18 cellular contexts compared by ENCODE assay signal in genomic region chr7:65381742-65382141, GRCh38. TPM values are rescaled to one million over a fixed set of nuclear protein-coding genes. Genes with fewer than 3 reads are reported as not detected.
DNase-seq lines count a peak whose midpoint lies in the region; ATAC-seq, FAIRE-seq and TF ChIP-seq lines count a peak whose summit lies in the region.
"Had no signal": no experiment of that assay in that cellular context is flagged by ENCODE, and none has a peak within 500 bp of the region (broad histone marks: within the 10 kb centered on the region; RNA-seq: fewer than 3 reads in every experiment).

No MANE protein-coding gene starts in this region.

- H4K8ac ChIP-seq in mesenchymal stem cell (ENCODE audit: low read length), result no peak overlapping the region

- no peak for ATAC-seq in A549
- peak; percentile 67 for ATAC-seq in WTC11
- no peak for ATAC-seq in GM21619 (IDR thresholded peaks at IDR 0.05; ENCODE audit: unreplicated experiment)
- ATAC-seq in HG02798 (IDR thresholded peaks at IDR 0.05; ENCODE audit: poor library complexity, unreplicated experiment), result no peak

- POLR2A ChIA-PET in A549 (lab: Yijun Ruan, JAX) (interaction anchor here (3.3 kb wide), 1 partner anchor 8 kb away, joined by 13 read pairs; the partner anchor contains the start of gene ZNF92), WTC11 (lab: Charles Lee) (interaction anchor here (0.6 to 1.5 kb wide), 2 partner anchors 8 to 106 kb away, joined by 4 to 5 read pairs; partner anchors contain the start of gene ZNF92)

- no peak overlapping the region for H2BK12ac ChIP-seq in mesenchymal stem cell (ENCODE audit: low read length in 2 of 2)

- no peak overlapping the region for H2BK15ac ChIP-seq in mesenchymal stem cell (ENCODE audit: low read depth, poor library complexity, severe bottlenecking)

- no peak for TF ChIP-seq RAD21 in A549 (conservative IDR thresholded peaks at IDR 0.05 in 1 of 2, IDR thresholded peaks at IDR 0.05 in 1 of 2)

- no peaks in the 10 kb centered on the region for H3K27me3 Mint-ChIP-seq in WTC11 (ENCODE audit: low read depth)
- no peaks in the 10 kb centered on the region for H3K27me3 Mint-ChIP-seq in endodermal cell (ENCODE audit: insufficient read depth)

- H3K27ac Mint-ChIP-seq in WTC11, result 0 out of 2 replicates have a peak overlapping the region, but pooled peaks have one; percentile 33
- H3K27ac Mint-ChIP-seq in endodermal cell, result no peak overlapping the region

- TF ChIP-seq CTCF in A549 (IDR thresholded peaks at IDR 0.05), result no peak
- no peak for TF ChIP-seq CTCF in WTC11 (IDR thresholded peaks at IDR 0.05)
- TF ChIP-seq CTCF in endodermal cell (conservative IDR thresholded peaks at IDR 0.05), result no peak

- H2AK5ac ChIP-seq in mesenchymal stem cell (ENCODE audit: low read length, severe bottlenecking), result no peak overlapping the region

- H3K4ac ChIP-seq in mesenchymal stem cell (ENCODE audit: low read depth in 1 of 2, low read length in 2 of 2), result no peak overlapping the region

- TF ChIP-seq POLR2A in A549 (IDR thresholded peaks at IDR 0.05; ENCODE audit: low read length), result no peak

- H2BK5ac ChIP-seq in mesenchymal stem cell (ENCODE audit: low read depth, low read length, poor library complexity, severe bottlenecking), result peak overlapping the region; percentile 44

- peak overlapping the region; percentile 39 for H3K4me3 Mint-ChIP-seq in WTC11
- H3K4me3 Mint-ChIP-seq in endodermal cell, result no peak overlapping the region

- no peak overlapping the region for H3K4me3 ChIP-seq in A549
- peak overlapping the region; percentile 8; the same call in 1 of the 2 replicates for H3K4me3 ChIP-seq in HUES48 (ENCODE audit: low read depth, low read length)
- H3K4me3 ChIP-seq in mesenchymal stem cell (ENCODE audit: insufficient read depth in 1 of 2, low read depth in 1 of 2, low read length in 2 of 2), result no peak overlapping the region
- H3K4me3 ChIP-seq in endodermal cell (ENCODE audit: low read length), result no peak overlapping the region
- H3K4me3 ChIP-seq: BLaER1 treated with 17β-estradiol and CSF1 and Interleukin-3, amounts not matched to agents 10 nM and 100 nM; Peyer's patch; SK-N-MC had no signal

- peaks cover 56% of the 10 kb centered on the region for H3K4me1 Mint-ChIP-seq in WTC11
- peaks cover 57% of the 10 kb centered on the region for H3K4me1 Mint-ChIP-seq in endodermal cell

- H2AFZ ChIP-seq in mesenchymal stem cell (ENCODE audit: low read depth, low read length), result no peak overlapping the region

- no peak for TF ChIP-seq EP300 in A549 (IDR thresholded peaks at IDR 0.05)

- H3K79me1 ChIP-seq in mesenchymal stem cell (replicated peaks; ENCODE audit: low read length, poor library complexity, severe bottlenecking), result peaks cover 17% of the 10 kb centered on the region

- H3K4me1 ChIP-seq in A549 (no peaks in the 10 kb centered on the region), HUES48 (ENCODE audit: control insufficient read depth, insufficient read depth, low read length) (peaks cover 19% of the 10 kb centered on the region), mesenchymal stem cell (ENCODE audit: control insufficient read depth, insufficient read depth, low read depth, low read length) (no peaks in the 10 kb centered on the region), endodermal cell (ENCODE audit: control insufficient read depth, insufficient read depth, low read length) (peaks cover 24% of the 10 kb centered on the region)

- DNase-seq in A549 (ENCODE audit: low read depth in 1 of 2, low spot score in 1 of 2) (no peak), WTC11 (ENCODE audit: low spot score) (no peak), mesenchymal stem cell (no peak), endodermal cell (no peak), HuH-7.5 (ENCODE audit: low spot score) (no peak)
- DNase-seq: GF-D8, IMR-90, NCI-H1417, NCI-H2029, NCI-H774, Peyer's patch, Right ventricle myocardium superior had no signal

- H3K36me3 Mint-ChIP-seq in WTC11 (peaks cover 31% of the 10 kb centered on the region), endodermal cell (ENCODE audit: low read depth) (peaks cover 40% of the 10 kb centered on the region)

- H3K14ac ChIP-seq in mesenchymal stem cell (ENCODE audit: low read length in 2 of 2), result no peak overlapping the region

- H3K9ac ChIP-seq in HUES48 (ENCODE audit: low read depth, low read length), result no peak overlapping the region
- no peak overlapping the region for H3K9ac ChIP-seq in mesenchymal stem cell (ENCODE audit: low read length)
- no peak overlapping the region for H3K9ac ChIP-seq in endodermal cell (ENCODE audit: extremely low read depth, low read length, poor library complexity, severe bottlenecking)
- H3K9ac ChIP-seq: BLaER1 treated with 17β-estradiol and CSF1 and Interleukin-3, amounts not matched to agents 10 nM and 100 nM had no signal

- H3K9me3 Mint-ChIP-seq in WTC11 (peaks cover 4% of the 10 kb centered on the region; the same call in 1 of the 2 replicates), endodermal cell (no peaks in the 10 kb centered on the region)

- H3K4me2 ChIP-seq in A549 (no peak overlapping the region), mesenchymal stem cell (ENCODE audit: low read length, poor library complexity, severe bottlenecking) (no peak overlapping the region)
- H3K4me2 ChIP-seq: BLaER1 treated with 17β-estradiol and CSF1 and Interleukin-3, amounts not matched to agents 10 nM and 100 nM had no signal

- no peak overlapping the region for H4K91ac ChIP-seq in mesenchymal stem cell (ENCODE audit: low read length)

- 88% methylated on average over 3 of the region's 3 CpGs for WGBS in A549 (ENCODE audit: missing lambda C conversion rate)
- WGBS in mesenchymal stem cell, result 100% methylated on average over 2 of the region's 3 CpGs
- WGBS in endodermal cell (ENCODE audit: insufficient coverage in 1 of 2, insufficient read length in 1 of 2), 2 experiments, result 83 to 88% methylated on average over 2 to 3 of the region's 3 CpGs

- H3K27me3 ChIP-seq in HUES48 (ENCODE audit: control insufficient read depth, insufficient read depth, low read length) (no peaks in the 10 kb centered on the region), mesenchymal stem cell (ENCODE audit: control insufficient read depth in 1 of 2, insufficient read depth in 1 of 2, low read length in 2 of 2) (no peaks in the 10 kb centered on the region), endodermal cell (ENCODE audit: control insufficient read depth, insufficient read depth, low read length, poor library complexity, severe bottlenecking) (no peaks in the 10 kb centered on the region)
- H3K27me3 ChIP-seq: BLaER1 treated with 17β-estradiol and CSF1 and Interleukin-3, amounts not matched to agents 10 nM and 100 nM; Peyer's patch had no signal

- no peak overlapping the region for H2BK120ac ChIP-seq in mesenchymal stem cell (ENCODE audit: low read depth, low read length)

- H3K9me3 ChIP-seq in A549, result no peaks in the 10 kb centered on the region
- H3K9me3 ChIP-seq in HUES48 (ENCODE audit: control insufficient read depth, insufficient read depth, low read length), result no peaks in the 10 kb centered on the region
- H3K9me3 ChIP-seq in mesenchymal stem cell (ENCODE audit: control insufficient read depth, low read length), result no peaks in the 10 kb centered on the region
- no peaks in the 10 kb centered on the region for H3K9me3 ChIP-seq in endodermal cell (ENCODE audit: control insufficient read depth, low read length)
- H3K9me3 ChIP-seq: Peyer's patch had no signal

- FAIRE-seq in A549 (lab: Jason Lieb, UNC), result peak; percentile 13
- FAIRE-seq: GM12892 had no signal

- no peak overlapping the region for H3K18ac ChIP-seq in mesenchymal stem cell (ENCODE audit: low read depth in 1 of 2, low read length in 2 of 2)

- no peak overlapping the region for H3K23ac ChIP-seq in mesenchymal stem cell (ENCODE audit: low read length in 2 of 2)

- H3K36me3 ChIP-seq in HUES48 (ENCODE audit: control insufficient read depth, insufficient read depth, low read length) (peaks cover 15% of the 10 kb centered on the region), mesenchymal stem cell (ENCODE audit: control insufficient read depth in 1 of 2, insufficient read depth in 2 of 2, low read depth in 1 of 2, low read length in 2 of 2) (peaks cover 11 to 15% of the 10 kb centered on the region in 2 experiments), endodermal cell (ENCODE audit: control insufficient read depth, insufficient read depth, low read length) (peaks cover 34% of the 10 kb centered on the region)

- no peak overlapping the region for H3K27ac ChIP-seq in A549
- H3K27ac ChIP-seq in HUES48 (ENCODE audit: low read depth, low read length), result no peak overlapping the region
- H3K27ac ChIP-seq in mesenchymal stem cell (ENCODE audit: low read length, poor library complexity, severe bottlenecking), result no peak overlapping the region
- no peak overlapping the region for H3K27ac ChIP-seq in endodermal cell (ENCODE audit: low read depth, low read length)
- H3K27ac ChIP-seq: BLaER1 treated with 17β-estradiol and CSF1 and Interleukin-3, amounts not matched to agents 10 nM and 100 nM; Peyer's patch; SK-N-MC had no signal

- CTCF ChIA-PET in A549 (lab: Yijun Ruan, JAX), result interaction anchor here (0.9 to 1.1 kb wide), 2 partner anchors 8 to 101 kb away, joined by 3 read pairs; partner anchors contain the start of gene ZNF92
- CTCF ChIA-PET in WTC11 (lab: Charles Lee), result no interaction called here

TF ChIP-seq in A549, 52 proteins besides CTCF, POLR2A, EP300 and RAD21 (continues in another document):
- no peak for TF ChIP-seq PHF8 (IDR thresholded peaks at IDR 0.05; ENCODE audit: borderline replicate concordance, low read depth)
- no peak for TF ChIP-seq NPAS2 (CRISPR knock-in tag; IDR thresholded peaks at IDR 0.05; ENCODE audit: borderline replicate concordance)

TF ChIP-seq in WTC11, 78 proteins besides CTCF, POLR2A, EP300 and RAD21 (continues in another document):
- no peak for TF ChIP-seq NR2C2 (CRISPR knock-in tag; IDR thresholded peaks at IDR 0.05)
- TF ChIP-seq ATF3 (CRISPR knock-in tag; conservative IDR thresholded peaks at IDR 0.05), result no peak
- TF ChIP-seq NR1H2 (CRISPR knock-in tag; IDR thresholded peaks at IDR 0.05), result no peak
- TF ChIP-seq IRF2 (CRISPR knock-in tag; IDR thresholded peaks at IDR 0.05; ENCODE audit: borderline replicate concordance, low read depth), result no peak

RNA-seq across cellular contexts. Expression of gene ZNF92, which starts 8.1 kb away (rescaled TPM):
- polyA plus RNA-seq in A549 (2011; rRNA removed) (6.1 and 7.7 TPM in 2 replicates), A549 (2017; fragmentation: RNase III; extraction: RNeasy Plus Mini Kit Qiagen cat#74134 plus additional on column Dnase treatment) (5.9 to 6.9 TPM (median 6.6 TPM) in 3 replicates)
- 1.0 and 1.1 TPM in 2 replicates for polyA plus RNA-seq in A549 (2012; cell fraction: cytosol; rRNA removed)
- polyA plus RNA-seq in A549 (2012; cell fraction: nucleus; rRNA removed), result 1.00 and 1.9 TPM in 2 replicates
- polyA minus RNA-seq in A549 (2011; rRNA and poly(A)+ RNA removed), result 3.8 and 9.3 TPM in 2 replicates
- total RNA-seq in WTC11 (2021) (30.7 to 32.4 TPM (median 30.7 TPM) in 3 replicates), endodermal cell (10 to 100 TPM; 26.4 to 26.5 TPM)
- polyA plus RNA-seq in mesenchymal stem cell (2013, experiment 1 of 2), result 4.9 TPM
- polyA plus RNA-seq in mesenchymal stem cell (2013, experiment 2 of 2), result 5.1 TPM
- 24.4 TPM for polyA plus RNA-seq in endodermal cell (2013, experiment 1 of 2)
- 26.1 TPM for polyA plus RNA-seq in endodermal cell (2013, experiment 2 of 2)
